In the genomic region with DNA sequence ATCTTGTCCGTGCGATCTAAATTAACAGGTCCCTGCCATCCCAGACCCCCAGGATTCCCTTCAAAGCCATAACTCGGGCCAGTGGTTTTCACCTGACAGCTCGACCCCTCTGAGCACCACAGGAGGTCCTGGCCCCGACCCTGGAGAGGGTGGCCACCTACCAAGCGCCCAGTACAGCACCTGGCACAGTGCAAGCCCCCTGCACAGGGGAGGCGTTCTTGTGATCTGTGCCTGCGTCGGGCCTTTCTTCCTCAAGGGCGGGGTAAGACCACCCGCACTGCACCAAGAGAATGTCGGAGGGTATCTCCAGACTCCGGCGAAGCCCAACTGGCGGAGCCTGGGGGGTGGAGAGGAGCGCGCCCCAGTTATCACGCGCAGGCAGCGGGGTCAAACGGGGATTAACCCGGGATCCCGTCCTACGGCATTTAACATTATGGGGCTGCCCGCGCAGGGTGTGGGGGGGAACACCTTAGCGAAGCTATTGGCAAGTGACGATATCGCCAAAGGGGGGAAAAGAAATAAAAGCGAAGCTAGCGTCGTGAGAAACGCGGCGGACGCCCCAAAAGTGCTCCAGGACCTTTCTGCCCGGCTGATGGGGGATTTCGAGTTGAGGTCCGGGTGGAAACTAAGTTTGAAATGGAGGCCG, we compare ENCODE assay signal across 8 cellular contexts. TPM values are rescaled to one million over a fixed set of nuclear protein-coding genes. Genes with fewer than 3 reads are reported as not detected.
DNase-seq lines count a peak whose midpoint lies in the region; ATAC-seq and TF ChIP-seq lines count a peak whose summit lies in the region.

No MANE protein-coding gene starts in this region.

- H3K9ac ChIP-seq in trophoblast cell (ENCODE audit: low read length): peak overlapping the region; percentile 34

- peak overlapping the region; percentile 44 for H2AFZ ChIP-seq in trophoblast cell (ENCODE audit: insufficient read depth, low read length, poor library complexity)

- WGBS in trophoblast cell (ENCODE audit: extremely low coverage, insufficient coverage, insufficient read length): no CpG with 5 or more reads among the region's 40 CpGs

- H4K12ac ChIP-seq in trophoblast cell (ENCODE audit: low read depth, low read length): peak overlapping the region; percentile 37

- peak overlapping the region; percentile 28 for H3K18ac ChIP-seq in trophoblast cell (ENCODE audit: low read length)

- peak overlapping the region; percentile 81 for H3K27ac ChIP-seq in trophoblast cell (ENCODE audit: low read depth, low read length)

- H3K4me2 ChIP-seq in trophoblast cell (ENCODE audit: low read length): peak overlapping the region; percentile 73

- H3K4ac ChIP-seq in trophoblast cell (ENCODE audit: low read depth, low read length): peak overlapping the region; percentile 46

- H3K14ac ChIP-seq in trophoblast cell (ENCODE audit: low read length): peak overlapping the region; percentile 67

- peaks cover 19 to 20% of the 10 kb centered on the region in 2 experiments for H3K4me1 ChIP-seq in trophoblast cell (ENCODE audit: control insufficient read depth in 1 of 2, insufficient read depth in 2 of 2, low read length in 2 of 2)

- no peaks in the 10 kb centered on the region for H3K27me3 ChIP-seq in trophoblast cell (ENCODE audit: insufficient read depth, low read length)

- no peak for TF ChIP-seq CTCF in GM20000 (IDR thresholded peaks at IDR 0.05; ENCODE audit: extremely low read depth, missing control alignments)

- H3K4me3 ChIP-seq in trophoblast cell (ENCODE audit: low read depth, low read length): peak overlapping the region; percentile 75

- H2AK5ac ChIP-seq in trophoblast cell (ENCODE audit: low read length): peak overlapping the region; percentile 65

- H2BK120ac ChIP-seq in trophoblast cell (ENCODE audit: insufficient read depth, low read length, poor library complexity): peak overlapping the region; percentile 54

- peak overlapping the region; percentile 78 for H4K8ac ChIP-seq in trophoblast cell (ENCODE audit: low read depth, low read length)

- peaks cover under 1% of the 10 kb centered on the region for H3K9me3 ChIP-seq in trophoblast cell (ENCODE audit: insufficient read depth, low read depth, low read length)

- peaks cover 28% of the 10 kb centered on the region for H3K79me2 ChIP-seq in trophoblast cell (ENCODE audit: control insufficient read depth, insufficient read depth, low read length, poor library complexity)

- ATAC-seq in GM19351 (IDR thresholded peaks at IDR 0.05; ENCODE audit: unreplicated experiment): no peak

- peak overlapping the region; percentile 86 for H4K91ac ChIP-seq in trophoblast cell (ENCODE audit: low read depth, low read length)

- H2BK12ac ChIP-seq in trophoblast cell (ENCODE audit: low read length): peak overlapping the region; percentile 72

- peak overlapping the region; percentile 79 for H2BK5ac ChIP-seq in trophoblast cell (ENCODE audit: low read depth, low read length, poor library complexity)

- no peak overlapping the region for H3K23ac ChIP-seq in trophoblast cell (ENCODE audit: low read length)

- peak; percentile 79 for DNase-seq in activated effector memory CD4-positive, alpha-beta T cell treated with anti-CD3 and anti-CD28 coated beads, Interleukin-2, amount 50 U/mL, for 16 hours
- DNase-seq in activated effector memory CD4-positive, alpha-beta T cell treated with Interleukin-2 at 50 U/mL for 16 hours: no peak
- DNase-seq in activated T-helper 1 cell treated with Interleukin-2 at 50 U/mL for 16 hours (ENCODE audit: low read depth): peak; percentile 16
- DNase-seq in germinal center (ENCODE audit: low spot score): peak; percentile 14
- no peak for DNase-seq in trophoblast cell
- DNase-seq in kidney tubule cell (ENCODE audit: low spot score): no peak
- DNase-seq in GM20000 (ENCODE audit: low spot score): no peak

- peaks cover 17 to 20% of the 10 kb centered on the region in 2 experiments for H3K36me3 ChIP-seq in trophoblast cell (ENCODE audit: control insufficient read depth in 1 of 2, insufficient read depth in 2 of 2, low read length in 2 of 2)

- peaks cover 27% of the 10 kb centered on the region for H3K79me1 ChIP-seq in trophoblast cell (ENCODE audit: low read length)

RNA-seq across cellular contexts. Expression of gene HNRNPL, which starts 1.3 kb away (rescaled TPM):
- 227 and 231 TPM in 2 replicates for polyA plus RNA-seq in trophoblast cell (2013)

RNA-seq across cellular contexts. Expression of gene ECH1, which starts 19.5 kb away (rescaled TPM):
- 186 and 200 TPM in 2 replicates for polyA plus RNA-seq in trophoblast cell (2013)

RNA-seq across cellular contexts. Expression of gene RINL, which starts 27.0 kb away (rescaled TPM):
- polyA plus RNA-seq in trophoblast cell (2013): 0.99 and 1.1 TPM in 2 replicates

RNA-seq across cellular contexts. Expression of gene LGALS4, which starts 38.4 kb away (rescaled TPM):
- 0.10 and 0.19 TPM in 2 replicates for polyA plus RNA-seq in trophoblast cell (2013)

RNA-seq across cellular contexts. Expression of gene SIRT2, which starts 48.3 kb away (rescaled TPM):
- 25.5 and 26.1 TPM in 2 replicates for polyA plus RNA-seq in trophoblast cell (2013)

Comparison
In these comparisons a context has a peak if more than half of its experiments do, and no peak if none do; other contexts are left out.
1. DNase-seq: peak in activated effector memory CD4-positive, alpha-beta T cell treated with anti-CD3 and anti-CD28 coated beads, Interleukin-2, amount 50 U/mL, for 16 hours (single experiment), activated T-helper 1 cell treated with Interleukin-2 at 50 U/mL for 16 hours (single experiment) and germinal center (single experiment); none in activated effector memory CD4-positive, alpha-beta T cell treated with Interleukin-2 at 50 U/mL for 16 hours (single experiment), trophoblast cell (0 of 2), kidney tubule cell (single experiment) and GM20000 (single experiment).